In genomic region chr19:18224525-18225354, GRCh38 we compare ENCODE assay signal across 1 cellular context.
TF ChIP-seq lines count a peak whose summit lies in the region.

No MANE protein-coding gene starts in this region.

TF ChIP-seq in endothelial cell of umbilical vein, 7 proteins besides CTCF, POLR2A, EP300 and RAD21 (continued from another document):
- TF ChIP-seq JUN (IDR thresholded peaks at IDR 0.05; ENCODE audit: borderline replicate concordance, insufficient read depth, insufficient read length, low read depth) (no peak), POLR2AphosphoS5 (IDR thresholded peaks at IDR 0.05; ENCODE audit: insufficient read depth, low read depth, low read length) (no peak), EZH2 (IDR thresholded peaks at IDR 0.05; ENCODE audit: borderline replicate concordance, low read depth, low read length, severe bottlenecking) (no peak), FOS (IDR thresholded peaks at IDR 0.05; ENCODE audit: borderline replicate concordance, insufficient read depth, low read length) (no peak), GATA2 (IDR thresholded peaks at IDR 0.05; ENCODE audit: insufficient read depth, insufficient read length, low read depth, low read length) (no peak)
